In the genomic region with DNA sequence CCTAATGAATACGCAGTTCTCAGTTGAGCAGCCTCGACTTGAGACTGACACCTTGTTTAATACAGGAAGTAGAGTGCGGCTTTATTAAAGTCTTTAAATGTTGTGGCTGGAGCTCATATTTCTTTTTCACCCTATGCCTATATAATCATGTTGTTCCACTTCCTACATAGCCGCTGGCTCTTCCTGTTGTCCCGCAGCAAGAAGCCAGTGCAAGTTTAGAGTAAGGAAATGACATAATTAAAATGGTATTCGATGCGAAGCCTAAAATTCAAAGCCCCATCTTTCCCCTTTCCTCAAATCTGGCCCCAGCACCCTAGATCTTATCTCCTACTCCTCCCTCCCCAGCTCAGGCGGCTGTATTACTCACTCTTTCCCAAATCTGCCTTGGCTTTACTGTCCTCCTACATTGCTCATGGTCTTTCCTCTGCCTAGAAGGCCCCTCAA, we compare ENCODE assay signal across 12 cellular contexts. TPM values are rescaled to one million over a fixed set of nuclear protein-coding genes. Genes with fewer than 3 reads are reported as not detected.
DNase-seq lines count a peak whose midpoint lies in the region; TF ChIP-seq lines count a peak whose summit lies in the region.
"Had no signal": no experiment of that assay in that cellular context is flagged by ENCODE, and none has a peak within 500 bp of the region (broad histone marks: within the 10 kb centered on the region; RNA-seq: fewer than 3 reads in every experiment).

No MANE protein-coding gene starts in this region.

- H3K4me3 ChIP-seq in breast epithelium (no peak overlapping the region), brain microvascular endothelial cell (ENCODE audit: low read depth, low read length) (no peak overlapping the region), OCI-LY7 (ENCODE audit: low read depth, low read length, poor library complexity, severe bottlenecking) (no peak overlapping the region)
- H3K4me3 ChIP-seq in effector memory CD4-positive, alpha-beta T cell (ENCODE audit: insufficient read depth, low read depth, low read length, poor library complexity, severe bottlenecking) = no peak overlapping the region
- H3K4me3 ChIP-seq: GM12878 had no signal

- peak overlapping the region; percentile 77 for H3K27ac Mint-ChIP-seq in MCF 10A (ENCODE audit: low read depth, unreplicated experiment)
- H3K27ac Mint-ChIP-seq in immature natural killer cell = peak overlapping the region; percentile 23 to 78 (median 50)
- H3K27ac Mint-ChIP-seq in type B pancreatic cell = peak overlapping the region; percentile 73
- H3K27ac Mint-ChIP-seq: activated T-cell treated with anti-CD3 and anti-CD28 coated beads, Interleukin-2, amount 50 U/mL, for 72 hours; T-helper 1 cell treated with Interleukin-12 subunit alpha and Interleukin-12 subunit beta and Interleukin-4 antibody, amounts not matched to agents 30 μg/mL and 1 μg/mL, for 36 hours had no signal

- no peak overlapping the region for H3K4me2 ChIP-seq in OCI-LY7 (ENCODE audit: low read length)

- intact Hi-C loops in MCF 10A (cut with micrococcal nuclease) (no loop called here), breast epithelium (cut with DNase I; ENCODE audit: low total_unique reads) (no loop called here), OCI-LY7 (cut with micrococcal nuclease; ENCODE audit: unreplicated experiment) (no loop called here)

- DNase-seq in MCF 10A (ENCODE audit: unreplicated experiment) (peak; percentile 87), breast epithelium (ENCODE audit: low spot score in 2 of 2) (no peak), brain microvascular endothelial cell (peak; percentile 46), immature natural killer cell (no peak), type B pancreatic cell (ENCODE audit: extremely low spot score, unreplicated experiment) (no peak), NCI-H1930 (lab: John Stamatoyannopoulos, UW) (no peak), OCI-LY7 (ENCODE audit: low spot score) (no peak)
- no peak for DNase-seq in effector memory CD4-positive, alpha-beta T cell
- DNase-seq: activated T-cell treated with anti-CD3 and anti-CD28 coated beads, Interleukin-2, amount 50 U/mL, for 72 hours; naive B cell had no signal

- H3K9me2 ChIP-seq in OCI-LY7 (ENCODE audit: insufficient read depth, low read length) = no peaks in the 10 kb centered on the region

- H3K36me3 Mint-ChIP-seq in MCF 10A (ENCODE audit: insufficient read depth, unreplicated experiment) (no peaks in the 10 kb centered on the region), immature natural killer cell (no peaks in the 10 kb centered on the region), type B pancreatic cell (no peaks in the 10 kb centered on the region)
- H3K36me3 Mint-ChIP-seq: naive B cell had no signal

- TF ChIP-seq CTCF in MCF 10A (IDR thresholded peaks at IDR 0.05; ENCODE audit: unreplicated experiment) (no peak), breast epithelium (IDR thresholded peaks at IDR 0.05) (no peak), brain microvascular endothelial cell (IDR thresholded peaks at IDR 0.05; ENCODE audit: low read depth, low read length, missing control alignments) (no peak), type B pancreatic cell (conservative IDR thresholded peaks at IDR 0.05) (no peak), OCI-LY7 (conservative IDR thresholded peaks at IDR 0.05; ENCODE audit: low read length) (no peak)

- BruUV-seq in MCF 10A (replicated peaks; lab: Mats Ljungman, UMichigan) (no TSS peak), OCI-LY7 (replicated peaks; lab: Mats Ljungman, UMichigan) (no TSS peak)

- no peak overlapping the region for H3K4me3 Mint-ChIP-seq in MCF 10A (ENCODE audit: unreplicated experiment)
- peak overlapping the region; percentile 9 to 45 (median 23) for H3K4me3 Mint-ChIP-seq in immature natural killer cell
- H3K4me3 Mint-ChIP-seq in type B pancreatic cell = peak overlapping the region; percentile 60
- H3K4me3 Mint-ChIP-seq: activated T-cell treated with anti-CD3 and anti-CD28 coated beads, Interleukin-2, amount 50 U/mL, for 72 hours; T-helper 1 cell treated with Interleukin-12 subunit alpha and Interleukin-12 subunit beta and Interleukin-4 antibody, amounts not matched to agents 30 μg/mL and 1 μg/mL, for 36 hours had no signal

- no peak overlapping the region for H2AFZ ChIP-seq in OCI-LY7 (ENCODE audit: low read length)

- H4K20me1 ChIP-seq in OCI-LY7 (ENCODE audit: insufficient read depth, low read length) = no peaks in the 10 kb centered on the region

- H3K4me1 Mint-ChIP-seq in MCF 10A (ENCODE audit: insufficient read depth, unreplicated experiment) (peaks cover 37% of the 10 kb centered on the region), immature natural killer cell (peaks cover 12% of the 10 kb centered on the region in 2 donors), type B pancreatic cell (ENCODE audit: unreplicated experiment) (peaks cover 22% of the 10 kb centered on the region)

- H3K27ac ChIP-seq in breast epithelium = no peak overlapping the region
- H3K27ac ChIP-seq in brain microvascular endothelial cell = peak overlapping the region; percentile 43
- H3K27ac ChIP-seq in OCI-LY7 (ENCODE audit: low read depth, low read length, poor library complexity, severe bottlenecking) = no peak overlapping the region
- H3K27ac ChIP-seq in effector memory CD4-positive, alpha-beta T cell (ENCODE audit: insufficient read depth, low read length, poor library complexity, severe bottlenecking) = no peak overlapping the region

- H3K36me3 ChIP-seq in breast epithelium (no peaks in the 10 kb centered on the region), brain microvascular endothelial cell (replicated peaks) (no peaks in the 10 kb centered on the region), OCI-LY7 (ENCODE audit: insufficient read depth, low read length) (no peaks in the 10 kb centered on the region)
- H3K36me3 ChIP-seq in effector memory CD4-positive, alpha-beta T cell (ENCODE audit: control insufficient read depth, insufficient read depth, low read length) = no peaks in the 10 kb centered on the region

- H3K79me2 ChIP-seq in OCI-LY7 (ENCODE audit: insufficient read depth, low read depth, low read length) = no peaks in the 10 kb centered on the region

- H3K27me3 ChIP-seq in breast epithelium = no peaks in the 10 kb centered on the region
- no peaks in the 10 kb centered on the region for H3K27me3 ChIP-seq in brain microvascular endothelial cell (replicated peaks)
- H3K27me3 ChIP-seq in effector memory CD4-positive, alpha-beta T cell (replicated peaks; ENCODE audit: control insufficient read depth, insufficient read depth, low read length, poor library complexity, severe bottlenecking) = no peaks in the 10 kb centered on the region

- H3K9me3 ChIP-seq in breast epithelium (no peaks in the 10 kb centered on the region), OCI-LY7 (ENCODE audit: low read length) (no peaks in the 10 kb centered on the region)
- no peaks in the 10 kb centered on the region for H3K9me3 ChIP-seq in effector memory CD4-positive, alpha-beta T cell (ENCODE audit: control insufficient read depth, low read length)

- H3K27me3 Mint-ChIP-seq in MCF 10A (ENCODE audit: insufficient read depth, unreplicated experiment) (no peaks in the 10 kb centered on the region), immature natural killer cell (ENCODE audit: low read depth in 3 of 3) (peaks cover 0 to 1% (median 0%) of the 10 kb centered on the region in 3 donors), type B pancreatic cell (peaks cover 6% of the 10 kb centered on the region)

- H3K4me1 ChIP-seq in breast epithelium = no peaks in the 10 kb centered on the region
- no peaks in the 10 kb centered on the region for H3K4me1 ChIP-seq in OCI-LY7 (ENCODE audit: insufficient read depth, low read length, poor library complexity, severe bottlenecking)
- H3K4me1 ChIP-seq in effector memory CD4-positive, alpha-beta T cell (ENCODE audit: control insufficient read depth, insufficient read depth, low read length, poor library complexity, severe bottlenecking) = peaks cover 4% of the 10 kb centered on the region

- TF ChIP-seq POLR2A in breast epithelium (IDR thresholded peaks at IDR 0.05) = no peak

- CTCF ChIA-PET in MCF 10A (lab: Yijun Ruan, JAX) (interaction anchor here (0.5 to 0.7 kb wide), 4 partner anchors 13 to 1144 kb away, joined by 3 read pairs; no protein-coding TSS in a partner anchor), OCI-LY7 (lab: Charles Lee; ENCODE audit: unreplicated experiment) (no interaction called here)

- in situ Hi-C loops in brain microvascular endothelial cell (cut with HindIII; ENCODE audit: low pct_ligation_motif_present, low sequenced_read_pairs) = no loop called here

- POLR2A ChIA-PET in MCF 10A (lab: Yijun Ruan, JAX) = interaction anchor here (0.6 to 4.7 kb wide), 14 partner anchors 9 to 1664 kb away, joined by 3 to 60 read pairs (median 4); no protein-coding TSS in a partner anchor
- POLR2A ChIA-PET in OCI-LY7 (lab: Charles Lee) = interaction anchor here (0.7 to 1.2 kb wide), 2 partner anchors 9 to 247 kb away, joined by 3 to 4 read pairs; no protein-coding TSS in a partner anchor

- no peaks in the 10 kb centered on the region for H3K9me3 Mint-ChIP-seq in MCF 10A (ENCODE audit: unreplicated experiment)
- no peaks in the 10 kb centered on the region for H3K9me3 Mint-ChIP-seq in immature natural killer cell
- no peaks in the 10 kb centered on the region for H3K9me3 Mint-ChIP-seq in type B pancreatic cell
- H3K9me3 Mint-ChIP-seq: activated T-cell treated with anti-CD3 and anti-CD28 coated beads, Interleukin-2, amount 50 U/mL, for 72 hours; naive B cell; T-helper 1 cell treated with Interleukin-12 subunit alpha and Interleukin-12 subunit beta and Interleukin-4 antibody, amounts not matched to agents 30 μg/mL and 1 μg/mL, for 36 hours had no signal

RNA-seq across cellular contexts. Expression of a gene that starts 7.5 kb away (rescaled TPM):
- 89.8 and 109 TPM in 2 replicates for total RNA-seq in MCF 10A (2022)
- 10 to 100 TPM; 53.1 to 94.4 (median 65.0) TPM for total RNA-seq in breast epithelium
- polyA plus RNA-seq in immature natural killer cell = 10 to 100 TPM in 2 of 3 donors, 1 to 10 TPM in 1; 8.2 to 24.8 (median 11.2) TPM
- 33.2 and 43.5 TPM in 2 replicates for total RNA-seq in type B pancreatic cell (ENCODE audit: low replicate concordance)
- 1.5 and 2.1 TPM in 2 replicates for total RNA-seq in OCI-LY7 (2014; rRNA removed; shearing (Covaris generic))
- 0.61 and 1.8 TPM in 2 replicates for total RNA-seq in OCI-LY7 (2022)

Comparison
In these comparisons a context has a peak if more than half of its experiments do, and no peak if none do; other contexts are left out.
1. DNase-seq: peak in MCF 10A (single experiment) and brain microvascular endothelial cell (single experiment); none in breast epithelium (0 of 2), immature natural killer cell (0 of 3), type B pancreatic cell (single experiment), NCI-H1930 (0 of 2), OCI-LY7 (single experiment) and effector memory CD4-positive, alpha-beta T cell (0 of 3).
2. RNA of a gene that starts 7.5 kb away (total RNA-seq): 89.8 to 109 TPM in MCF 10A, 53.1 to 94.4 TPM in breast epithelium and 33.2 to 43.5 TPM in type B pancreatic cell; 0.61 to 2.1 TPM in OCI-LY7; every median in the first group is over 10 times any median in the second.
3. Peak in every context shown above with its lines, with median percentiles within 50 percentile points of each other: H3K27ac Mint-ChIP-seq.